In genomic region chrX:7828594-7828993, GRCh38 we compare ENCODE assay signal across 15 cellular contexts. TPM values are rescaled to one million over a fixed set of nuclear protein-coding genes. Genes with fewer than 3 reads are reported as not detected.
DNase-seq lines count a peak whose midpoint lies in the region; ATAC-seq and TF ChIP-seq lines count a peak whose summit lies in the region.
"Had no signal": no experiment of that assay in that cellular context is flagged by ENCODE, and none has a peak within 500 bp of the region (broad histone marks: within the 10 kb centered on the region; RNA-seq: fewer than 3 reads in every experiment).

No MANE protein-coding gene starts in this region.

- H4K20me1 ChIP-seq in HCT116 (ENCODE audit: insufficient read depth) (no peaks in the 10 kb centered on the region; the same call in 1 of the 2 replicates), GM23248 (ENCODE audit: insufficient read depth) (no peaks in the 10 kb centered on the region)

- TF ChIP-seq RAD21 in HCT116 (IDR thresholded peaks at IDR 0.05; ENCODE audit: low read depth), result no peak

- H3K4me2 ChIP-seq in HCT116 (ENCODE audit: low read length) (no peak overlapping the region), mesendoderm (ENCODE audit: low read length) (no peak overlapping the region), GM23248 (ENCODE audit: unreplicated experiment) (no peak overlapping the region)

- no peaks in the 10 kb centered on the region for H3K9me3 ChIP-seq in HCT116 (ENCODE audit: control insufficient read depth in 1 of 2, insufficient read depth in 1 of 2, low read depth in 1 of 2, low read length in 2 of 2)
- H3K9me3 ChIP-seq in GM23248 (ENCODE audit: low read depth), result no peaks in the 10 kb centered on the region
- H3K9me3 ChIP-seq: tibial artery had no signal

- no peaks in the 10 kb centered on the region for H3K9me2 ChIP-seq in HCT116 (ENCODE audit: insufficient read depth)
- H3K9me2 ChIP-seq in GM23248 (ENCODE audit: insufficient read depth), result no peaks in the 10 kb centered on the region

- no peak overlapping the region for H3K18ac ChIP-seq in mesendoderm (ENCODE audit: low read length)

- H3K79me2 ChIP-seq in HCT116 (ENCODE audit: insufficient read depth, low read length), result no peaks in the 10 kb centered on the region
- no peaks in the 10 kb centered on the region for H3K79me2 ChIP-seq in mesendoderm (ENCODE audit: control insufficient read depth, insufficient read depth, low read length)
- no peaks in the 10 kb centered on the region for H3K79me2 ChIP-seq in GM23248 (ENCODE audit: insufficient read depth)

- H3K4me1 ChIP-seq in HCT116 (ENCODE audit: control insufficient read depth in 1 of 2, insufficient read depth in 2 of 2, low read length in 2 of 2) (no peaks in the 10 kb centered on the region), mesendoderm (ENCODE audit: control insufficient read depth, low read depth, low read length) (no peaks in the 10 kb centered on the region), GM23248 (ENCODE audit: insufficient read depth) (no peaks in the 10 kb centered on the region)
- H3K4me1 ChIP-seq: tibial artery had no signal

- H3K27me3 ChIP-seq in HCT116 (ENCODE audit: insufficient read depth, low read length), result no peaks in the 10 kb centered on the region
- H3K27me3 ChIP-seq in mesendoderm (ENCODE audit: insufficient read depth, low read length, poor library complexity), result no peaks in the 10 kb centered on the region
- no peaks in the 10 kb centered on the region for H3K27me3 ChIP-seq in GM23248 (replicated peaks; ENCODE audit: insufficient read depth)
- H3K27me3 ChIP-seq: tibial artery had no signal

- H3F3A ChIP-seq in GM23248 (ENCODE audit: insufficient read depth), result no peaks in the 10 kb centered on the region

- no peak for TF ChIP-seq POLR2A in HCT116 (IDR thresholded peaks at IDR 0.05; ENCODE audit: borderline replicate concordance, extremely low read depth, insufficient read depth, insufficient read length)

- no peak overlapping the region for H3K23ac ChIP-seq in mesendoderm (ENCODE audit: low read length)

- no peak overlapping the region for H3K4ac ChIP-seq in mesendoderm (ENCODE audit: low read depth, low read length)

- no peak for ATAC-seq in HCT116
- ATAC-seq: left ventricle myocardium superior had no signal

- no CpG with 5 or more reads among the region's 2 CpGs for WGBS in mesendoderm (ENCODE audit: extremely low coverage, insufficient coverage, low lambda C conversion rate)
- WGBS in GM23248 (ENCODE audit: low coverage in 1 of 2, low lambda C conversion rate in 2 of 2, missing lambda C conversion rate in 2 of 2), 2 experiments, result 45 to 47% methylated on average over 2 of the region's 2 CpGs

- no peak overlapping the region for H3K4me3 ChIP-seq in HCT116 (replicated peaks in 1 of 2; ENCODE audit: low read depth in 1 of 2, low read length in 2 of 2)
- H3K4me3 ChIP-seq in mesendoderm (ENCODE audit: low read length), result no peak overlapping the region
- H3K4me3 ChIP-seq in GM23248, result no peak overlapping the region
- H3K4me3 ChIP-seq: tibial artery had no signal

- no peak overlapping the region for H2AK5ac ChIP-seq in mesendoderm (ENCODE audit: low read length)

- RAD21 ChIA-PET in HCT116 (lab: Charles Lee; ENCODE audit: low non-redundant PET in 1 of 2, low total read pairs in 2 of 2, uncharacterized antibody in 2 of 2, unreplicated experiment in 2 of 2), result no interaction called here

- H2BK15ac ChIP-seq in mesendoderm (replicated peaks; ENCODE audit: low read depth), result no peak overlapping the region

- H3K27ac ChIP-seq in HCT116 (ENCODE audit: low read depth, low read length) (no peak overlapping the region), mesendoderm (ENCODE audit: low read depth, low read length) (no peak overlapping the region), GM23248 (no peak overlapping the region)
- H3K27ac ChIP-seq: tibial artery had no signal

- H2BK120ac ChIP-seq in mesendoderm (ENCODE audit: low read depth, low read length), result no peak overlapping the region

- intact Hi-C loops in HCT116 (cut with micrococcal nuclease), result no loop called here

- no peak overlapping the region for H2BK5ac ChIP-seq in mesendoderm (ENCODE audit: low read length)

- H4K5ac ChIP-seq in mesendoderm (ENCODE audit: low read length), result no peak overlapping the region

- no TSS peak for BruUV-seq in HCT116 (replicated peaks; lab: Mats Ljungman, UMichigan)

- DNase-seq in HCT116 (ENCODE audit: low read depth, low spot score) (no peak), SK-MEL-5 (ENCODE audit: low read depth, low spot score) (peak; percentile 44), mesendoderm (peak; percentile 37), NCI-H187 (lab: John Stamatoyannopoulos, UW) (no peak), nucleus accumbens (lab: John Stamatoyannopoulos, UW) (no peak), GM23248 (no peak), AG08395 (ENCODE audit: low spot score) (no peak)
- DNase-seq: activated CD4-positive, alpha-beta memory T cell treated with anti-CD3 and anti-CD28 coated beads for 36 hours; activated gamma-delta T cell treated with Interleukin-2 at 50 U/mL for 16 hours; glutamatergic neuron; KG1; left ventricle myocardium superior; NCI-H2029 treated with DMSO at 0.1 percent for 48 hours; tibial artery had no signal

- no peaks in the 10 kb centered on the region for H3K79me1 ChIP-seq in mesendoderm (ENCODE audit: low read length)

- no peak overlapping the region for H3K56ac ChIP-seq in mesendoderm (ENCODE audit: low read length)

- TF ChIP-seq CTCF in GM12872 (IDR thresholded peaks at IDR 0.05; ENCODE audit: insufficient read depth, low read depth, low read length), result peak; percentile 29; the same call in 1 of the 3 replicates
- TF ChIP-seq CTCF in HCT116 (IDR thresholded peaks at IDR 0.05 in 2 of 3, conservative IDR thresholded peaks at IDR 0.05 in 1 of 3; ENCODE audit: borderline replicate concordance in 1 of 3, insufficient read depth in 1 of 3, low read depth in 2 of 3, low read length in 2 of 3), result peak in 2 of 3 experiments; percentile 19 to 23; a peak in 2 of 6 replicates

- POLR2A ChIA-PET in HCT116 (lab: Charles Lee), result no interaction called here

- CTCF ChIA-PET in HCT116 (lab: Charles Lee), result no interaction called here

- no peak overlapping the region for H3K9ac ChIP-seq in HCT116 (ENCODE audit: low read length)
- no peak overlapping the region for H3K9ac ChIP-seq in mesendoderm (ENCODE audit: low read length)
- H3K9ac ChIP-seq in GM23248, result no peak overlapping the region

- in situ Hi-C loops in SK-MEL-5 (cut with HindIII; ENCODE audit: low pct_unique_long_range_greater_than_20kb, low sequenced_read_pairs) (no loop called here), GM23248 (cut with MboI) (no loop called here)

- H4K8ac ChIP-seq in mesendoderm (ENCODE audit: low read depth, low read length), result no peak overlapping the region

- H3K36me3 ChIP-seq in HCT116 (ENCODE audit: control insufficient read depth in 1 of 2, insufficient read depth in 2 of 2, low read length in 2 of 2) (no peaks in the 10 kb centered on the region), mesendoderm (ENCODE audit: control insufficient read depth, insufficient read depth, low read length) (no peaks in the 10 kb centered on the region), GM23248 (ENCODE audit: low read depth) (no peaks in the 10 kb centered on the region)
- H3K36me3 ChIP-seq: tibial artery had no signal

- no peak overlapping the region for H2AFZ ChIP-seq in HCT116 (ENCODE audit: low read depth, low read length, poor library complexity, severe bottlenecking)
- no peak overlapping the region for H2AFZ ChIP-seq in GM23248

TF ChIP-seq in HCT116, 20 proteins besides CTCF, POLR2A, EP300 and RAD21:
- TF ChIP-seq SIN3A (IDR thresholded peaks at IDR 0.05; ENCODE audit: low read depth) (no peak), EZH2phosphoT487 (IDR thresholded peaks at IDR 0.05; ENCODE audit: borderline replicate concordance) (no peak), CEBPB (IDR thresholded peaks at IDR 0.05; ENCODE audit: low read depth) (no peak), ZFX (IDR thresholded peaks at IDR 0.05) (no peak), MAX (IDR thresholded peaks at IDR 0.05) (no peak), FOSL1 (IDR thresholded peaks at IDR 0.05; ENCODE audit: low read depth) (no peak), JUND (IDR thresholded peaks at IDR 0.05) (no peak), EZH2 (IDR thresholded peaks at IDR 0.05) (no peak), ZNF274 (IDR thresholded peaks at IDR 0.05; ENCODE audit: low read depth, low read length) (no peak)
TF ChIP-seq in HCT116: peak in this region for 0.

RNA-seq across cellular contexts. Expression of gene VCX, which starts 14.4 kb away (rescaled TPM):
- total RNA-seq in HCT116 (2021; ENCODE audit: unreplicated experiment), result not detected
- polyA plus RNA-seq in HCT116 (2012), result not detected in 2 replicates
- 0.16 and 0.85 TPM in 2 replicates for total RNA-seq in SK-MEL-5 (2014; rRNA removed; shearing (Covaris generic))
- 1.9 and 3.1 TPM in 2 replicates for polyA plus RNA-seq in SK-MEL-5 (2015; cell fraction: cytosol; rRNA removed)
- 1.1 and 1.5 TPM in 2 replicates for polyA plus RNA-seq in SK-MEL-5 (2015; cell fraction: nucleus; rRNA removed)
- 0.25 TPM for polyA plus RNA-seq in mesendoderm (2013, experiment 1 of 2)
- polyA plus RNA-seq in mesendoderm (2013, experiment 2 of 2), result 0.14 TPM
- total RNA-seq in GM23248 (2014; rRNA removed; shearing (Covaris generic)), result not detected in 2 replicates
- polyA plus RNA-seq in GM23248 (2016; fragmentation: Nextera tagmentation; extraction: Ambion mirVana), result not detected in 2 replicates
- total RNA-seq: activated CD4-positive, alpha-beta memory T cell treated with anti-CD3 and anti-CD28 coated beads for 36 hours; left ventricle myocardium superior had no signal

Comparison
In these comparisons a context has a peak if more than half of its experiments do, and no peak if none do; other contexts are left out.
1. DNase-seq: peak in SK-MEL-5 (single experiment) and mesendoderm (single experiment); none in HCT116 (single experiment), NCI-H187 (0 of 2), nucleus accumbens (0 of 56), GM23248 (single experiment) and AG08395 (single experiment).